20 cellular contexts compared by ENCODE assay signal in genomic region chr5:75202935-75203334, GRCh38. TPM values are rescaled to one million over a fixed set of nuclear protein-coding genes. Genes with fewer than 3 reads are reported as not detected.
DNase-seq lines count a peak whose midpoint lies in the region; ATAC-seq and TF ChIP-seq lines count a peak whose summit lies in the region.
"Had no signal": no experiment of that assay in that cellular context is flagged by ENCODE, and none has a peak within 500 bp of the region (broad histone marks: within the 10 kb centered on the region; RNA-seq: fewer than 3 reads in every experiment).

No MANE protein-coding gene starts in this region.

- no peak overlapping the region for H3K27ac ChIP-seq in GM23248
- H3K27ac ChIP-seq in colonic mucosa, result no peak overlapping the region
- H3K27ac ChIP-seq: BLaER1 had no signal

- no peaks in the 10 kb centered on the region for H4K20me1 ChIP-seq in GM23248 (ENCODE audit: insufficient read depth)
- H4K20me1 ChIP-seq: BLaER1 had no signal

- no peaks in the 10 kb centered on the region for H3K9me2 ChIP-seq in GM23248 (ENCODE audit: insufficient read depth)
- H3K9me2 ChIP-seq: SK-N-SH had no signal

- H3K4me3 Mint-ChIP-seq in activated naive CD8-positive, alpha-beta T cell treated with anti-CD3 and anti-CD28 coated beads, Interleukin-2, amount 50 U/mL, for 24 hours, result no peak overlapping the region
- no peak overlapping the region for H3K4me3 Mint-ChIP-seq in activated naive CD8-positive, alpha-beta T cell treated with anti-CD3 and anti-CD28 coated beads for 36 hours
- H3K4me3 Mint-ChIP-seq: CD8-positive, alpha-beta T cell had no signal

- in situ Hi-C loops in GM23248 (cut with MboI), result no loop called here

- no peaks in the 10 kb centered on the region for H3K79me2 ChIP-seq in GM23248 (ENCODE audit: insufficient read depth)

- no peak overlapping the region for H3K27ac Mint-ChIP-seq in activated naive CD8-positive, alpha-beta T cell treated with anti-CD3 and anti-CD28 coated beads, Interleukin-2, amount 50 U/mL, for 24 hours
- no peak overlapping the region for H3K27ac Mint-ChIP-seq in activated naive CD8-positive, alpha-beta T cell treated with anti-CD3 and anti-CD28 coated beads for 36 hours
- H3K27ac Mint-ChIP-seq: CD8-positive, alpha-beta T cell had no signal

- peak; percentile 24 for ATAC-seq in activated naive CD8-positive, alpha-beta T cell treated with anti-CD3 and anti-CD28 coated beads, Interleukin-2, amount 50 U/mL, for 24 hours
- ATAC-seq in HG03460 (IDR thresholded peaks at IDR 0.05; ENCODE audit: unreplicated experiment), result no peak
- ATAC-seq in GM21515 (IDR thresholded peaks at IDR 0.05; ENCODE audit: unreplicated experiment), result no peak
- ATAC-seq: CD8-positive, alpha-beta T cell had no signal

- no peaks in the 10 kb centered on the region for H3K36me3 Mint-ChIP-seq in activated naive CD8-positive, alpha-beta T cell treated with anti-CD3 and anti-CD28 coated beads, Interleukin-2, amount 50 U/mL, for 24 hours (ENCODE audit: low read depth)
- H3K36me3 Mint-ChIP-seq in activated naive CD8-positive, alpha-beta T cell treated with anti-CD3 and anti-CD28 coated beads for 36 hours, result no peaks in the 10 kb centered on the region

- 38 to 64% methylated on average over 1 of the region's 1 CpG for WGBS in GM23248 (ENCODE audit: low coverage in 1 of 2, low lambda C conversion rate in 2 of 2, missing lambda C conversion rate in 2 of 2), 2 experiments

- H3K36me3 ChIP-seq in GM23248 (ENCODE audit: low read depth) (no peaks in the 10 kb centered on the region), colonic mucosa (no peaks in the 10 kb centered on the region)
- H3K36me3 ChIP-seq: BLaER1 had no signal

- DNase-seq in activated naive CD8-positive, alpha-beta T cell treated with anti-CD3 and anti-CD28 coated beads, Interleukin-2, amount 50 U/mL, for 24 hours, result no peak
- DNase-seq in activated naive CD8-positive, alpha-beta T cell treated with anti-CD3 and anti-CD28 coated beads for 36 hours, result no peak
- peak; percentile 4 for DNase-seq in NAMALWA (ENCODE audit: low spot score)
- DNase-seq in epithelial cell of proximal tubule (ENCODE audit: low read depth), result no peak
- DNase-seq in GM23248, result no peak
- no peak for DNase-seq in colonic mucosa
- DNase-seq: CD8-positive, alpha-beta T cell; DND-41; H7; MV-4-11; NCI-H1436; NCI-H2029; NCI-H2171; NCI-H446; NCI-H69; SK-N-SH had no signal

- no peak overlapping the region for H2AFZ ChIP-seq in GM23248

- intact Hi-C loops in colonic mucosa (cut with DNase I), result no loop called here

- no peaks in the 10 kb centered on the region for H3K27me3 ChIP-seq in GM23248 (replicated peaks; ENCODE audit: insufficient read depth)
- H3K27me3 ChIP-seq in colonic mucosa, result no peaks in the 10 kb centered on the region
- H3K27me3 ChIP-seq: BLaER1 had no signal

- no peaks in the 10 kb centered on the region for H3K9me3 Mint-ChIP-seq in activated naive CD8-positive, alpha-beta T cell treated with anti-CD3 and anti-CD28 coated beads, Interleukin-2, amount 50 U/mL, for 24 hours
- no peaks in the 10 kb centered on the region for H3K9me3 Mint-ChIP-seq in activated naive CD8-positive, alpha-beta T cell treated with anti-CD3 and anti-CD28 coated beads for 36 hours
- H3K9me3 Mint-ChIP-seq: CD8-positive, alpha-beta T cell had no signal

- no peaks in the 10 kb centered on the region for H3K27me3 Mint-ChIP-seq in activated naive CD8-positive, alpha-beta T cell treated with anti-CD3 and anti-CD28 coated beads, Interleukin-2, amount 50 U/mL, for 24 hours
- H3K27me3 Mint-ChIP-seq in activated naive CD8-positive, alpha-beta T cell treated with anti-CD3 and anti-CD28 coated beads for 36 hours, result no peaks in the 10 kb centered on the region

- H3K4me3 ChIP-seq in epithelial cell of proximal tubule (ENCODE audit: low read depth, low read length) (no peak overlapping the region), GM23248 (no peak overlapping the region), colonic mucosa (no peak overlapping the region)
- H3K4me3 ChIP-seq: BLaER1 had no signal

- H3F3A ChIP-seq in GM23248 (ENCODE audit: insufficient read depth), result no peaks in the 10 kb centered on the region

- H3K9ac ChIP-seq in GM23248 (no peak overlapping the region), colonic mucosa (ENCODE audit: low read depth in 2 of 2, low read length in 2 of 2) (no peak overlapping the region)
- H3K9ac ChIP-seq: BLaER1, SK-N-SH had no signal

- H3K9me3 ChIP-seq in GM23248 (ENCODE audit: low read depth), result no peaks in the 10 kb centered on the region
- H3K9me3 ChIP-seq in colonic mucosa, result no peaks in the 10 kb centered on the region
- H3K9me3 ChIP-seq: BLaER1, SK-N-SH had no signal

- peak; percentile 19 for TF ChIP-seq CTCF in epithelial cell of proximal tubule (conservative IDR thresholded peaks at IDR 0.05; ENCODE audit: low read depth, low read length)
- TF ChIP-seq CTCF in colonic mucosa (IDR thresholded peaks at IDR 0.05), result no peak

- H3K4me1 ChIP-seq in GM23248 (ENCODE audit: insufficient read depth), result no peaks in the 10 kb centered on the region
- no peaks in the 10 kb centered on the region for H3K4me1 ChIP-seq in colonic mucosa
- H3K4me1 ChIP-seq: BLaER1 had no signal

- H3K4me1 Mint-ChIP-seq in activated naive CD8-positive, alpha-beta T cell treated with anti-CD3 and anti-CD28 coated beads, Interleukin-2, amount 50 U/mL, for 24 hours, result no peaks in the 10 kb centered on the region
- no peaks in the 10 kb centered on the region for H3K4me1 Mint-ChIP-seq in activated naive CD8-positive, alpha-beta T cell treated with anti-CD3 and anti-CD28 coated beads for 36 hours

- H3K4me2 ChIP-seq in GM23248 (ENCODE audit: unreplicated experiment), result no peak overlapping the region
- H3K4me2 ChIP-seq: BLaER1, SK-N-SH had no signal

RNA-seq across cellular contexts. Expression of gene ANKRD31, which starts 33.7 kb away (rescaled TPM):
- under 1 TPM; 0.76 to 0.99 TPM for total RNA-seq in activated naive CD8-positive, alpha-beta T cell treated with anti-CD3 and anti-CD28 coated beads for 36 hours
- total RNA-seq in epithelial cell of proximal tubule, result 0.12 and 0.14 TPM in 2 replicates
- not detected in 2 replicates for total RNA-seq in GM23248 (2014; rRNA removed; shearing (Covaris generic))
- 0.06 TPM in 1 of 2 replicates, not detected in the other for polyA plus RNA-seq in GM23248 (2016; fragmentation: Nextera tagmentation; extraction: Ambion mirVana)
- under 1 TPM; 0.05 TPM for total RNA-seq in colonic mucosa
- total RNA-seq: H7, LHCN-M2 had no signal
